Comparison of ENCODE assay signal across 8 cellular contexts in genomic region chr1:156421062-156421938, GRCh38. TPM values are rescaled to one million over a fixed set of nuclear protein-coding genes. Genes with fewer than 3 reads are reported as not detected.
DNase-seq lines count a peak whose midpoint lies in the region; ATAC-seq and TF ChIP-seq lines count a peak whose summit lies in the region.

No MANE protein-coding gene starts in this region.

- H3K9ac ChIP-seq in H9 (ENCODE audit: extremely low read depth, insufficient read length, low read length): no peak overlapping the region
- H3K9ac ChIP-seq in iPS-18a (ENCODE audit: low read length): peak overlapping the region; percentile 57
- no peak overlapping the region for H3K9ac ChIP-seq in skeletal muscle tissue (ENCODE audit: low read depth in 1 of 3, low read length in 3 of 3)

- H2BK12ac ChIP-seq in H9 (ENCODE audit: insufficient read length, low read depth, low read length): no peak overlapping the region

- TF ChIP-seq POLR2A in body of pancreas (IDR thresholded peaks at IDR 0.05): peak in 1 of 3 donors; percentile 13

- no peak overlapping the region for H2BK20ac ChIP-seq in H9 (ENCODE audit: low read depth, low read length, poor library complexity, severe bottlenecking)

- H3K9me3 ChIP-seq in H9 (ENCODE audit: control insufficient read depth, low read depth, low read length): no peaks in the 10 kb centered on the region
- H3K9me3 ChIP-seq in body of pancreas: no peaks in the 10 kb centered on the region
- H3K9me3 ChIP-seq in iPS-18a (ENCODE audit: control insufficient read depth, low read depth, low read length): no peaks in the 10 kb centered on the region
- H3K9me3 ChIP-seq in skeletal muscle tissue (ENCODE audit: control insufficient read depth in 3 of 3, low read length in 3 of 3): no peaks in the 10 kb centered on the region

- H3K4ac ChIP-seq in H9 (ENCODE audit: low read depth, low read length): no peak overlapping the region

- H4K20me1 ChIP-seq in H9 (ENCODE audit: control insufficient read depth, insufficient read depth, insufficient read length): no peaks in the 10 kb centered on the region

- no peak overlapping the region for H2BK5ac ChIP-seq in H9 (ENCODE audit: insufficient read length, low read length)

- H3K23me2 ChIP-seq in H9 (ENCODE audit: insufficient read length, low read depth, low read length, poor library complexity, severe bottlenecking): peaks cover 20% of the 10 kb centered on the region

- no peak overlapping the region for H4K91ac ChIP-seq in H9 (ENCODE audit: insufficient read length, low read depth, low read length)

- no peaks in the 10 kb centered on the region for H3K79me2 ChIP-seq in H9 (ENCODE audit: insufficient read depth, low read length)

- no peak overlapping the region for H3K23ac ChIP-seq in H9 (ENCODE audit: insufficient read length, low read depth, low read length)

- H3K4me3 ChIP-seq in body of pancreas (no peak overlapping the region), iPS-18a (ENCODE audit: low read length) (peak overlapping the region; percentile 77), skeletal muscle tissue (ENCODE audit: low read length in 3 of 3) (peak overlapping the region in 2 of 3 donors; percentile 43 to 61)

- WGBS in H9 (ENCODE audit: extremely low coverage, insufficient read length, low lambda C conversion rate): no CpG with 5 or more reads among the region's 69 CpGs
- 1 to 2% methylated on average over 55 to 63 of the region's 69 CpGs for WGBS in body of pancreas, 2 donors

- peak overlapping the region; percentile 70; the same call in 1 of the 2 replicates for H3K14ac ChIP-seq in H9 (ENCODE audit: insufficient read depth, low read length)

- H3K9me3 Mint-ChIP-seq in H9: no peaks in the 10 kb centered on the region; a peak in 1 of 5 replicates

- H3K79me1 ChIP-seq in H9 (ENCODE audit: insufficient read depth, low read depth, low read length, poor library complexity, severe bottlenecking): no peaks in the 10 kb centered on the region

- H2BK120ac ChIP-seq in H9 (ENCODE audit: low read depth, low read length, poor library complexity, severe bottlenecking): no peak overlapping the region

- no peak overlapping the region for H4K5ac ChIP-seq in H9 (ENCODE audit: insufficient read length, low read depth, low read length)

- H3K4me2 ChIP-seq in H9 (ENCODE audit: insufficient read depth, insufficient read length, low read length): peak overlapping the region; percentile 72

- peak overlapping the region; percentile 55 to 84 for H3K4me3 Mint-ChIP-seq in H9

- H3K4me1 ChIP-seq in H9 (ENCODE audit: insufficient read depth, low read length) (no peaks in the 10 kb centered on the region; the same call in 1 of the 2 replicates), body of pancreas (peaks cover 31% of the 10 kb centered on the region), iPS-18a (ENCODE audit: control insufficient read depth, low read depth, low read length) (peaks cover 21% of the 10 kb centered on the region), skeletal muscle tissue (ENCODE audit: control insufficient read depth in 3 of 3, insufficient read depth in 3 of 3, low read length in 3 of 3) (peaks cover 20 to 30% (median 23%) of the 10 kb centered on the region in 3 donors)

- no peak overlapping the region for H4K8ac ChIP-seq in H9 (replicated peaks; ENCODE audit: insufficient read length, low read depth, low read length)

- DNase-seq in DMS79 treated with DMSO at 0.1 percent for 48 hours (lab: John Stamatoyannopoulos, UW): peak; percentile 72
- DNase-seq in H9: peak; percentile 95
- peak; percentile 37 for DNase-seq in NCI-H128 (lab: John Stamatoyannopoulos, UW; ENCODE audit: unreplicated experiment)
- peak; percentile 50 for DNase-seq in T-helper 9 cell
- DNase-seq in body of pancreas: peak; percentile 72 to 87 (median 82)

- H3K4me1 Mint-ChIP-seq in H9: peaks cover 40 to 47% of the 10 kb centered on the region in 2 experiments

- TF ChIP-seq CTCF in H9 (conservative IDR thresholded peaks at IDR 0.05) (no peak), body of pancreas (IDR thresholded peaks at IDR 0.05) (no peak)

- H3K27ac ChIP-seq in H9 (ENCODE audit: insufficient read length, low read depth, low read length): no peak overlapping the region
- H3K27ac ChIP-seq in body of pancreas: no peak overlapping the region
- H3K27ac ChIP-seq in iPS-18a (ENCODE audit: low read length): no peak overlapping the region
- H3K27ac ChIP-seq in skeletal muscle tissue (ENCODE audit: low read depth, low read length): no peak overlapping the region

- H2AK5ac ChIP-seq in H9 (ENCODE audit: insufficient read length, low read length): no peak overlapping the region

- H3K27me3 Mint-ChIP-seq in H9 (ENCODE audit: low read depth): peaks cover 84% of the 10 kb centered on the region

- H2BK15ac ChIP-seq in H9 (ENCODE audit: low read depth, low read length): no peak overlapping the region

- H3K27me3 ChIP-seq in H9 (ENCODE audit: insufficient read depth, low read length) (peaks cover 42% of the 10 kb centered on the region), body of pancreas (peaks cover 0 to 40% of the 10 kb centered on the region in 2 donors), iPS-18a (ENCODE audit: control insufficient read depth, insufficient read depth, low read length) (peaks cover 99% of the 10 kb centered on the region), skeletal muscle tissue (ENCODE audit: control insufficient read depth in 3 of 3, insufficient read depth in 3 of 3, low read length in 3 of 3) (peaks cover 78 to 90% (median 85%) of the 10 kb centered on the region in 3 donors)

- H3K36me3 ChIP-seq in body of pancreas (replicated peaks in 1 of 2; ENCODE audit: insufficient read depth in 1 of 2, low read depth in 2 of 2) (no peaks in the 10 kb centered on the region), iPS-18a (ENCODE audit: control insufficient read depth, low read depth, low read length) (no peaks in the 10 kb centered on the region), skeletal muscle tissue (ENCODE audit: control insufficient read depth in 3 of 3, insufficient read depth in 3 of 3, low read length in 3 of 3) (no peaks in the 10 kb centered on the region)

- intact Hi-C loops in body of pancreas (cut with DNase I): no loop called here

- ATAC-seq in body of pancreas (peak; percentile 90), HG03025 (IDR thresholded peaks at IDR 0.05; ENCODE audit: low FRiP score, unreplicated experiment) (no peak)

- no peak overlapping the region for H3K56ac ChIP-seq in H9 (ENCODE audit: insufficient read length, low read depth, low read length)

- no peak overlapping the region for H3T11ph ChIP-seq in H9 (ENCODE audit: low read length)

- no peak overlapping the region for H2AFZ ChIP-seq in H9 (ENCODE audit: low read length)

- H3K27ac Mint-ChIP-seq in H9: peak overlapping the region in 1 of 3 experiments; percentile 50; a peak in 2 of 7 replicates

- H3K36me3 Mint-ChIP-seq in H9 (ENCODE audit: insufficient read depth in 1 of 3, low read depth in 3 of 3): no peaks in the 10 kb centered on the region; a peak in 1 of 7 replicates

- peak overlapping the region; percentile 73 for H3K18ac ChIP-seq in H9 (ENCODE audit: insufficient read length, low read depth, low read length)

RNA-seq across cellular contexts. Expression of gene RHBG, which starts 52.3 kb away (rescaled TPM):
- 1.4 and 1.5 TPM in 2 replicates for total RNA-seq in H9 (2021)
- 1 to 10 TPM in 1 of 2 donors, not detected in 1; 3.3 TPM for total RNA-seq in body of pancreas
- not detected for total RNA-seq in skeletal muscle tissue

Comparison
In these comparisons a context has a peak if more than half of its experiments do, and no peak if none do; other contexts are left out.
1. DNase-seq: peak in every context shown above with its lines; median percentile 95 in H9; 82 in body of pancreas; 72 in DMS79 treated with DMSO at 0.1 percent for 48 hours; 50 in T-helper 9 cell; 37 in NCI-H128.
2. H3K4me3 ChIP-seq: peak in iPS-18a (single experiment) and skeletal muscle tissue (2 of 3); none in body of pancreas (0 of 2).